Comparison of ENCODE assay signal across 15 cellular contexts in the genomic region with DNA sequence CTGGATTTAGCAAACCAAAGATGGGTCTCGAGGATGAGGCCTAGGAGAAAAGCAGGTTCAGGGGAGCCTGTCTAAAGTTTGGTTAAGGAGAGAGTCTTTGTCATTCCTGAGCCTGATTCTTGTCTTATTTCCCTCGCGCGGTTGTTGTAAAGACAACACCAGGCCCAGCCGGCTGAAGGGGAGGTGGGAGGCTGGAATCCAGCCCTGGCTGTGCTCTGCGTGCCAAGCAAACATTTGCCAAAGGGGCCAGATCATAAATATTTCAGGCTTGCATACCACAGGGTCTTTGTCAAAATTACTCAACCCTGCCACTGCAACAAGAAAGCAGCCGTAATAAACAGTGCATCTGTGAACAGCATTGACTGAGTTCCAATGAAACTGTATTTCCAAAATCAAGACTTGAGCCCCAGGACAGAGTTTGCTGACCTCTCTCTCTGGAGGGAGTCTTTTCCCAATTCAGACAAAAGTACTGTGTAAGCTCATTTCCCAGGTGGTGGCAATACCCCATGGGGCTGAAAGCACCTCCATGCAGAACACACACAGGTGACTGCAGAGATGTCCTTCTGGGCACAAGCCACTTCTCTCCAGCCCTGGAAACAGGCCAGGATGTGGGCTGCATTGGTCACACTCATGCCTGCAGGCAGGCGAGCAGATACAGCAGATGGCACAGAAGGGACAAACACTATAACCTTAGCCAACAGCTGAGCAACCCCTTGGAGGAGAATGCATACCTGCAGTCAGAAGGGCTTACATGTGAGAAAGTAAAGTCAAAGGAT.
DNase-seq lines count a peak whose midpoint lies in the region.
"Had no signal": no experiment of that assay in that cellular context is flagged by ENCODE, and none has a peak within 500 bp of the region (broad histone marks: within the 10 kb centered on the region; RNA-seq: fewer than 3 reads in every experiment).

No MANE protein-coding gene starts in this region.

- no peak overlapping the region for H3K4me3 ChIP-seq in ACC112 (ENCODE audit: low read depth, low read length)
- H3K4me3 ChIP-seq in SJCRH30 = no peak overlapping the region
- H3K4me3 ChIP-seq: body of pancreas, esophagus muscularis mucosa had no signal

- H2AFZ ChIP-seq in ACC112 (ENCODE audit: low read length, unreplicated experiment) = no peak overlapping the region

- no peaks in the 10 kb centered on the region for H3K9me3 ChIP-seq in SJCRH30 (replicated peaks)
- H3K9me3 ChIP-seq: body of pancreas had no signal

- no peaks in the 10 kb centered on the region for H3K27me3 ChIP-seq in ACC112 (ENCODE audit: insufficient read depth, low read length)
- H3K27me3 ChIP-seq in SJCRH30 = no peaks in the 10 kb centered on the region
- H3K27me3 ChIP-seq: body of pancreas, esophagus muscularis mucosa had no signal

- DNase-seq in ELR (ENCODE audit: low read depth) (peak; percentile 74), NCI-H69 (lab: John Stamatoyannopoulos, UW) (peak; percentile 31), dedifferentiated amniotic fluid mesenchymal stem cell (ENCODE audit: extremely low spot score) (peak; percentile 73), SJCRH30 (no peak), RPMI8226 (no peak), dermis blood vessel endothelial cell (no peak)
- no peak for DNase-seq in activated effector memory CD4-positive, alpha-beta T cell treated with anti-CD3 and anti-CD28 coated beads, Interleukin-2, amount 50 U/mL, for 16 hours
- DNase-seq: activated CD4-positive, CD25-positive, alpha-beta regulatory T cell treated with anti-CD3 and anti-CD28 coated beads, Interleukin-2, amount 50 U/mL, for 72 hours; activated naive CD4-positive, alpha-beta T cell; Calu3; NCI-H1417 treated with DMSO at 0.1 percent for 48 hours; NCI-H2171 treated with DMSO at 0.1 percent for 48 hours had no signal

- H3K79me2 ChIP-seq in ACC112 (ENCODE audit: control insufficient read depth, insufficient read depth, low read length, unreplicated experiment) = no peaks in the 10 kb centered on the region

- H3K36me3 ChIP-seq in ACC112 (ENCODE audit: insufficient read depth, low read length) (no peaks in the 10 kb centered on the region), SJCRH30 (no peaks in the 10 kb centered on the region)
- H3K36me3 ChIP-seq: esophagus muscularis mucosa had no signal

- H3K27ac ChIP-seq in ACC112 (ENCODE audit: low read depth, low read length) (peak overlapping the region; percentile 85), SJCRH30 (no peak overlapping the region)
- H3K27ac ChIP-seq: esophagus muscularis mucosa had no signal

- H3K4me1 ChIP-seq in ACC112 (ENCODE audit: control insufficient read depth, insufficient read depth, low read length, unreplicated experiment) (peaks cover 13% of the 10 kb centered on the region), SJCRH30 (no peaks in the 10 kb centered on the region)
- H3K4me1 ChIP-seq: esophagus muscularis mucosa had no signal

Comparison
In these comparisons a context has a peak if more than half of its experiments do, and no peak if none do; other contexts are left out.
1. DNase-seq: peak in ELR (single experiment), NCI-H69 (single experiment) and dedifferentiated amniotic fluid mesenchymal stem cell (single experiment); none in SJCRH30 (0 of 2), RPMI8226 (single experiment), dermis blood vessel endothelial cell (single experiment) and activated effector memory CD4-positive, alpha-beta T cell treated with anti-CD3 and anti-CD28 coated beads, Interleukin-2, amount 50 U/mL, for 16 hours (single experiment).